ENCODE assay signal across 8 cellular contexts in genomic region chr17:62703776-62704380, GRCh38.
DNase-seq lines count a peak whose midpoint lies in the region; ATAC-seq and TF ChIP-seq lines count a peak whose summit lies in the region.

No MANE protein-coding gene starts in this region.

- H3K36me3 ChIP-seq in HUES64 (ENCODE audit: insufficient read depth, low read length) (no peaks in the 10 kb centered on the region), RWPE2 (ENCODE audit: low read depth) (no peaks in the 10 kb centered on the region), suprapubic skin (no peaks in the 10 kb centered on the region)

- TF ChIP-seq CTCF in RWPE2 (IDR thresholded peaks at IDR 0.05; ENCODE audit: poor library complexity, severe bottlenecking) = peak; percentile 98
- TF ChIP-seq CTCF in suprapubic skin (IDR thresholded peaks at IDR 0.05) = peak; percentile 42 to 88

- H3K9ac ChIP-seq in HUES64 (ENCODE audit: low read depth, low read length) = peak overlapping the region; percentile 73

- H3K27ac ChIP-seq in HUES64 (ENCODE audit: low read depth, low read length) (peak overlapping the region; percentile 37; the same call in 1 of the 2 replicates), RWPE2 (ENCODE audit: poor library complexity, severe bottlenecking) (peak overlapping the region; percentile 82), suprapubic skin (peak overlapping the region; percentile 90)

- ATAC-seq in GM21390 (IDR thresholded peaks at IDR 0.05; ENCODE audit: unreplicated experiment) (peak; percentile 87), RWPE2 (ENCODE audit: low read depth) (peak; percentile 75)

- TF ChIP-seq EP300 in suprapubic skin (IDR thresholded peaks at IDR 0.05) = no peak

- DNase-seq in COR-L47 (lab: John Stamatoyannopoulos, UW) (peak; percentile 35), RWPE2 (ENCODE audit: low spot score) (peak; percentile 81), activated gamma-delta T cell (lab: John Stamatoyannopoulos, UW) (peak; percentile 48), globus pallidus (ENCODE audit: low spot score) (peak; percentile 63), nucleus accumbens (lab: John Stamatoyannopoulos, UW) (peak in 52 of 56 donors; percentile 8 to 88 (median 62)), suprapubic skin (ENCODE audit: low spot score in 2 of 2) (peak in 1 of 2 donors; percentile 83)

- H3K27me3 ChIP-seq in HUES64 (ENCODE audit: insufficient read depth, low read length) = peaks cover 45% of the 10 kb centered on the region
- no peaks in the 10 kb centered on the region for H3K27me3 ChIP-seq in RWPE2 (ENCODE audit: insufficient read depth, poor library complexity, severe bottlenecking)
- H3K27me3 ChIP-seq in suprapubic skin = no peaks in the 10 kb centered on the region

- WGBS in HUES64 = under 1% methylated on average over 80 of the region's 80 CpGs
- WGBS in suprapubic skin = no CpG with 5 or more reads among the region's 80 CpGs

- H3K9me3 ChIP-seq in HUES64 (ENCODE audit: insufficient read depth, low read depth, low read length) (peaks cover 4% of the 10 kb centered on the region), RWPE2 (ENCODE audit: severe bottlenecking) (no peaks in the 10 kb centered on the region), suprapubic skin (no peaks in the 10 kb centered on the region)

- H3K4me3 ChIP-seq in HUES64 (ENCODE audit: low read length) = peak overlapping the region; percentile 69
- peak overlapping the region; percentile 73 for H3K4me3 ChIP-seq in RWPE2 (ENCODE audit: severe bottlenecking)
- H3K4me3 ChIP-seq in suprapubic skin = peak overlapping the region; percentile 83

- H3K4me1 ChIP-seq in HUES64 (ENCODE audit: insufficient read depth, low read length) (peaks cover 20% of the 10 kb centered on the region), RWPE2 (ENCODE audit: insufficient read depth, poor library complexity, severe bottlenecking) (peaks cover 23% of the 10 kb centered on the region), suprapubic skin (peaks cover 29% of the 10 kb centered on the region)

- TF ChIP-seq POLR2A in suprapubic skin (IDR thresholded peaks at IDR 0.05) = no peak

Comparison
In these comparisons a context has a peak if more than half of its experiments do, and no peak if none do; other contexts are left out.
1. H3K27ac ChIP-seq: peak in every context shown above with its lines; median percentile 90 in suprapubic skin; 82 in RWPE2; 37 in HUES64.